ENCODE assay signal across 13 cellular contexts in the genomic region with DNA sequence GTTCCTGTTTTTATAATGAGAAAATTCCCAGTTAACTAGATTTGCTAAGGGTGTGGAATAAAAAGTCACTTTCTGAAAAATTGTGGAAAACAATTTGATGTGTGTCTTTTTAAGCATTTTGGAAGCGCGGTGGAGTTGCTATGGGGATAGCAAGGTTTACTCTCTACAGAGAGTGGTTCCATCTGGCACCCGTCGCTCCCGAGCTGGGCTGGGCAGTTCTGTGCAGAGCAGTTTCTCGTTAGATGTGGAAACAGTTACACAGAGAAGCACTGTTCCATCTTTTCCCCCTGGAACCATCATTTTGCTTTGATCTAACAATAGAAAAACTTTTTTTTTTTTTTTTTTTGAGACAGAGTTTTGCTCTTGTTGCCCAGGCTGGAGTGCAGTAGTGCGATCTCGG. TPM values are rescaled to one million over a fixed set of nuclear protein-coding genes. Genes with fewer than 3 reads are reported as not detected.
DNase-seq lines count a peak whose midpoint lies in the region; ATAC-seq and TF ChIP-seq lines count a peak whose summit lies in the region.
"Had no signal": no experiment of that assay in that cellular context is flagged by ENCODE, and none has a peak within 500 bp of the region (broad histone marks: within the 10 kb centered on the region; RNA-seq: fewer than 3 reads in every experiment).

No MANE protein-coding gene starts in this region.

- ATAC-seq in heart right ventricle: peak; percentile 60 to 90 (median 84)
- no peak for ATAC-seq in activated naive CD4-positive, alpha-beta T cell treated with anti-CD3 and anti-CD28 coated beads, Interleukin-2, amount 50 U/mL, for 72 hours
- ATAC-seq: SK-N-SH treated with all-trans-retinoic acid at 6 μM for 48 hours had no signal

- DNase-seq in adipocyte (ENCODE audit: low read depth) (peak; percentile 7), heart right ventricle (peak; percentile 65), posterior cingulate gyrus (peak in 8 of 10 donors; percentile 49 to 94 (median 75)), foreskin fibroblast (no peak), smooth muscle cell (lab: John Stamatoyannopoulos, UW; ENCODE audit: unreplicated experiment) (no peak)
- DNase-seq in activated naive CD4-positive, alpha-beta T cell treated with anti-CD3 and anti-CD28 coated beads, Interleukin-2, amount 50 U/mL, for 72 hours (ENCODE audit: low spot score in 2 of 2): no peak
- no peak for DNase-seq in NK-92 treated with Interleukin-12 subunit alpha and Interleukin-12 subunit beta, amount 100 ng/mL, for 24 hours (lab: John Stamatoyannopoulos, UW)
- DNase-seq: BE2C, DND-41, NCI-H146 had no signal

- TF ChIP-seq CTCF in heart right ventricle (IDR thresholded peaks at IDR 0.05): no peak
- no peak for TF ChIP-seq CTCF in foreskin fibroblast (IDR thresholded peaks at IDR 0.05; ENCODE audit: low read depth, low read length)
- TF ChIP-seq CTCF in smooth muscle cell (IDR thresholded peaks at IDR 0.05; ENCODE audit: borderline replicate concordance, insufficient read depth, poor library complexity, severe bottlenecking): no peak

- peak overlapping the region; percentile 82 for H3K4me2 ChIP-seq in BLaER1
- no peak overlapping the region for H3K4me2 ChIP-seq in smooth muscle cell

- H3K27ac ChIP-seq in BLaER1: peak overlapping the region; percentile 45; the same call in 1 of the 2 replicates
- peak overlapping the region in 2 of 10 donors; percentile 11 to 37 for H3K27ac ChIP-seq in heart right ventricle
- H3K27ac ChIP-seq in smooth muscle cell (ENCODE audit: low read depth): no peak overlapping the region

- no peak overlapping the region for H2AFZ ChIP-seq in smooth muscle cell (ENCODE audit: low read depth)

- H3K36me3 ChIP-seq in BLaER1 (peaks cover 35% of the 10 kb centered on the region), adipocyte (ENCODE audit: control insufficient read depth, insufficient read depth, low read length, severe bottlenecking) (no peaks in the 10 kb centered on the region), heart right ventricle (peaks cover 0 to 8% (median 0%) of the 10 kb centered on the region in 9 donors), smooth muscle cell (ENCODE audit: low read depth) (no peaks in the 10 kb centered on the region)
- H3K36me3 ChIP-seq: adrenal gland, BE2C had no signal

- no peak overlapping the region for H3K27ac Mint-ChIP-seq in activated naive CD4-positive, alpha-beta T cell treated with anti-CD3 and anti-CD28 coated beads, Interleukin-2, amount 50 U/mL, for 72 hours

- no peaks in the 10 kb centered on the region for H3K36me3 Mint-ChIP-seq in activated naive CD4-positive, alpha-beta T cell treated with anti-CD3 and anti-CD28 coated beads, Interleukin-2, amount 50 U/mL, for 72 hours

- H3F3A ChIP-seq in smooth muscle cell (ENCODE audit: low read depth): peaks cover 8% of the 10 kb centered on the region

- H3K27me3 ChIP-seq in BLaER1 (no peaks in the 10 kb centered on the region), adipocyte (replicated peaks; ENCODE audit: control insufficient read depth, insufficient read depth, low read length) (peaks cover 57% of the 10 kb centered on the region), heart right ventricle (no peaks in the 10 kb centered on the region), smooth muscle cell (ENCODE audit: low read depth) (no peaks in the 10 kb centered on the region)
- H3K27me3 ChIP-seq: adrenal gland, BE2C had no signal

- 37 to 38% methylated on average over 8 of the region's 8 CpGs for WGBS in heart right ventricle, 2 donors
- 81% methylated on average over 8 of the region's 8 CpGs for WGBS in smooth muscle cell (ENCODE audit: low lambda C conversion rate)

- H3K9ac ChIP-seq in BLaER1 (no peak overlapping the region), adipocyte (ENCODE audit: low read length) (no peak overlapping the region), smooth muscle cell (ENCODE audit: low read depth) (no peak overlapping the region)

- peaks cover 100% of the 10 kb centered on the region for H3K4me1 ChIP-seq in BLaER1
- H3K4me1 ChIP-seq in adipocyte (ENCODE audit: control insufficient read depth, insufficient read depth, low read length): no peaks in the 10 kb centered on the region
- peaks cover 8 to 55% (median 40%) of the 10 kb centered on the region in 9 donors for H3K4me1 ChIP-seq in heart right ventricle
- H3K4me1 ChIP-seq in smooth muscle cell (ENCODE audit: low read depth): peaks cover 20% of the 10 kb centered on the region
- H3K4me1 ChIP-seq: BE2C had no signal

- H3K4me3 ChIP-seq in BLaER1 (0 out of 2 replicates have a peak overlapping the region, but pooled peaks have one; percentile 11), adipocyte (ENCODE audit: low read length) (no peak overlapping the region), heart right ventricle (no peak overlapping the region), foreskin fibroblast (ENCODE audit: low read depth in 1 of 2, low read length in 2 of 2) (no peak overlapping the region), smooth muscle cell (no peak overlapping the region)
- H3K4me3 ChIP-seq: adrenal gland had no signal

- intact Hi-C loops in heart right ventricle (cut with DNase I) (no loop called here), posterior cingulate gyrus (cut with DNase I) (loop anchor here (10.0 kb wide), 1 partner anchor 59 kb away; no protein-coding TSS in a partner anchor)

- H3K9me3 Mint-ChIP-seq in activated naive CD4-positive, alpha-beta T cell treated with anti-CD3 and anti-CD28 coated beads, Interleukin-2, amount 50 U/mL, for 72 hours: no peaks in the 10 kb centered on the region

- peaks cover 82% of the 10 kb centered on the region for H3K79me2 ChIP-seq in smooth muscle cell (ENCODE audit: low read depth)

- H4K20me1 ChIP-seq in BLaER1: peaks cover 100% of the 10 kb centered on the region
- peaks cover 100% of the 10 kb centered on the region for H4K20me1 ChIP-seq in smooth muscle cell (ENCODE audit: low read depth)

- H3K9me3 ChIP-seq in BLaER1: no peaks in the 10 kb centered on the region
- no peaks in the 10 kb centered on the region for H3K9me3 ChIP-seq in adipocyte (ENCODE audit: control insufficient read depth, low read length)
- no peaks in the 10 kb centered on the region for H3K9me3 ChIP-seq in heart right ventricle
- no peaks in the 10 kb centered on the region for H3K9me3 ChIP-seq in smooth muscle cell (replicated peaks; ENCODE audit: low read depth)
- H3K9me3 ChIP-seq: adrenal gland, BE2C had no signal

RNA-seq across cellular contexts. Expression of a gene that starts 17.4 kb away (rescaled TPM):
- total RNA-seq in heart right ventricle: 10 to 100 TPM; 26.3 to 74.6 (median 35.4) TPM
- polyA plus RNA-seq in heart right ventricle: 10 to 100 TPM in 1 of 2 donors, 1 to 10 TPM in 1; 5.4 to 12.1 TPM
- 10 to 100 TPM; 18.4 to 59.2 TPM for total RNA-seq in activated naive CD4-positive, alpha-beta T cell treated with anti-CD3 and anti-CD28 coated beads, Interleukin-2, amount 50 U/mL, for 72 hours
- total RNA-seq in smooth muscle cell: 36.2 and 41.1 TPM in 2 replicates
- 40.9 and 48.3 TPM in 2 replicates for polyA plus RNA-seq in smooth muscle cell

Comparison
In these comparisons a context has a peak if more than half of its experiments do, and no peak if none do; other contexts are left out.
1. DNase-seq: peak in adipocyte (single experiment), heart right ventricle (2 of 2) and posterior cingulate gyrus (8 of 10); none in activated naive CD4-positive, alpha-beta T cell treated with anti-CD3 and anti-CD28 coated beads, Interleukin-2, amount 50 U/mL, for 72 hours (0 of 2), NK-92 treated with Interleukin-12 subunit alpha and Interleukin-12 subunit beta, amount 100 ng/mL, for 24 hours (single experiment), foreskin fibroblast (0 of 2) and smooth muscle cell (single experiment).
2. ATAC-seq: peak in heart right ventricle (8 of 8); none in activated naive CD4-positive, alpha-beta T cell treated with anti-CD3 and anti-CD28 coated beads, Interleukin-2, amount 50 U/mL, for 72 hours (0 of 2).